ENCODE assay signal across 23 cellular contexts in genomic region chr14:24372701-24373416, GRCh38. TPM values are rescaled to one million over a fixed set of nuclear protein-coding genes. Genes with fewer than 3 reads are reported as not detected.
DNase-seq lines count a peak whose midpoint lies in the region; ATAC-seq and TF ChIP-seq lines count a peak whose summit lies in the region.
"Had no signal": no experiment of that assay in that cellular context is flagged by ENCODE, and none has a peak within 500 bp of the region (broad histone marks: within the 10 kb centered on the region; RNA-seq: fewer than 3 reads in every experiment).

No MANE protein-coding gene starts in this region.

- peaks cover 13 to 30% (median 22%) of the 10 kb centered on the region in 4 donors for H3K4me1 ChIP-seq in stomach

- TF ChIP-seq CTCF in glutamatergic neuron (IDR thresholded peaks at IDR 0.05; ENCODE audit: partially characterized antibody, unreplicated experiment) (no peak), stomach (IDR thresholded peaks at IDR 0.05) (no peak)

- TF ChIP-seq POLR2A in stomach (IDR thresholded peaks at IDR 0.05), result no peak

- DNase-seq in Right ventricle myocardium superior, result peak; percentile 68
- no peak for DNase-seq in cardiac septum (ENCODE audit: low spot score)
- peak; percentile 32 for DNase-seq in SK-MEL-5 (ENCODE audit: low read depth, low spot score)
- DNase-seq in glutamatergic neuron, result peak; percentile 31
- peak; percentile 7 for DNase-seq in stomach
- no peak for DNase-seq in GDM1 (lab: John Stamatoyannopoulos, UW)
- DNase-seq in activated naive CD4-positive, alpha-beta T cell treated with anti-CD3 and anti-CD28 coated beads for 36 hours, result no peak
- DNase-seq: activated CD4-positive, alpha-beta memory T cell treated with anti-CD3 and anti-CD28 coated beads, Interleukin-2, amount 10 ng/mL, durations not matched to agents 7 days and 5 days; amniotic stem cell; Calu3; erythroblast; MV-4-11; nucleus accumbens; PC-3; small intestine; stimulated activated naive CD4-positive, alpha-beta T cell had no signal

- no peak overlapping the region for H3K27ac ChIP-seq in stomach
- H3K27ac ChIP-seq: VCaP had no signal

- H3K4me3 ChIP-seq in stomach, result no peak overlapping the region
- H3K4me3 ChIP-seq: coronary artery, upper lobe of left lung had no signal

- peak overlapping the region; percentile 64 for H3K27ac Mint-ChIP-seq in glutamatergic neuron (ENCODE audit: unreplicated experiment)
- H3K27ac Mint-ChIP-seq in activated naive CD4-positive, alpha-beta T cell treated with anti-CD3 and anti-CD28 coated beads for 36 hours, result no peak overlapping the region
- H3K27ac Mint-ChIP-seq: activated CD4-positive, alpha-beta memory T cell treated with anti-CD3 and anti-CD28 coated beads, Interleukin-2, amount 10 ng/mL, durations not matched to agents 7 days and 5 days; activated T-helper 1 cell treated with anti-CD3 and anti-CD28 coated beads, Interleukin-12 subunit alpha, Interleukin-12 subunit beta, Interleukin-2, Interleukin-4 antibody, amounts not matched to agents 30 ng/mL and 10 ng/mL and 1 ng/mL, durations not matched to agents 14 hours and 24 hours and 36 hours; memory B cell had no signal

- peaks cover 0 to 56% (median 37%) of the 10 kb centered on the region in 4 donors for H3K36me3 ChIP-seq in stomach

- no peaks in the 10 kb centered on the region for H3K9me3 ChIP-seq in stomach
- H3K9me3 ChIP-seq: upper lobe of left lung had no signal

- no peak overlapping the region for H3K4me3 Mint-ChIP-seq in glutamatergic neuron (ENCODE audit: unreplicated experiment)
- no peak overlapping the region for H3K4me3 Mint-ChIP-seq in activated naive CD4-positive, alpha-beta T cell treated with anti-CD3 and anti-CD28 coated beads for 36 hours
- H3K4me3 Mint-ChIP-seq: activated CD4-positive, alpha-beta memory T cell treated with anti-CD3 and anti-CD28 coated beads, Interleukin-2, amount 10 ng/mL, durations not matched to agents 7 days and 5 days; activated T-helper 1 cell treated with anti-CD3 and anti-CD28 coated beads, Interleukin-12 subunit alpha, Interleukin-12 subunit beta, Interleukin-2, Interleukin-4 antibody, amounts not matched to agents 30 ng/mL and 10 ng/mL and 1 ng/mL, durations not matched to agents 14 hours and 24 hours and 36 hours; memory B cell had no signal

- no peak for TF ChIP-seq EP300 in stomach (IDR thresholded peaks at IDR 0.05)

- H3K27me3 ChIP-seq in stomach, result peaks cover 0 to 22% (median 0%) of the 10 kb centered on the region in 3 donors
- H3K27me3 ChIP-seq: upper lobe of left lung had no signal

- H3K27me3 Mint-ChIP-seq in glutamatergic neuron (ENCODE audit: unreplicated experiment), result peaks cover 5% of the 10 kb centered on the region
- H3K27me3 Mint-ChIP-seq in activated naive CD4-positive, alpha-beta T cell treated with anti-CD3 and anti-CD28 coated beads for 36 hours (ENCODE audit: low read depth), result peaks cover 11% of the 10 kb centered on the region

- peaks cover 13% of the 10 kb centered on the region for H3K4me1 Mint-ChIP-seq in glutamatergic neuron (ENCODE audit: low read depth, unreplicated experiment)
- H3K4me1 Mint-ChIP-seq in activated naive CD4-positive, alpha-beta T cell treated with anti-CD3 and anti-CD28 coated beads for 36 hours (ENCODE audit: low read depth), result peaks cover 9% of the 10 kb centered on the region

- CTCF ChIA-PET in activated naive CD4-positive, alpha-beta T cell treated with anti-CD3 and anti-CD28 coated beads for 36 hours (lab: Charles Lee), result interaction anchor here (0.7 to 2.3 kb wide), 4 partner anchors 39 to 59 kb away, joined by 3 to 9 read pairs (median 6); no protein-coding TSS in a partner anchor

- H3K36me3 Mint-ChIP-seq in glutamatergic neuron (ENCODE audit: unreplicated experiment), result no peaks in the 10 kb centered on the region
- H3K36me3 Mint-ChIP-seq in activated naive CD4-positive, alpha-beta T cell treated with anti-CD3 and anti-CD28 coated beads for 36 hours (ENCODE audit: low read depth), result no peaks in the 10 kb centered on the region
- H3K36me3 Mint-ChIP-seq: memory B cell had no signal

- WGBS in stomach, 5 donors, result 83 to 85% (median 83%) methylated on average over 11 to 12 of the region's 12 CpGs

- in situ Hi-C loops in SK-MEL-5 (cut with HindIII; ENCODE audit: low pct_unique_long_range_greater_than_20kb, low sequenced_read_pairs), result no loop called here

- peak; percentile 4 for ATAC-seq in Right ventricle myocardium superior (ENCODE audit: poor library complexity)
- ATAC-seq in HG03175 (IDR thresholded peaks at IDR 0.05; ENCODE audit: unreplicated experiment), result no peak
- ATAC-seq: PC-3 had no signal

- intact Hi-C loops in Right ventricle myocardium superior (cut with DNase I) (no loop called here), cardiac septum (cut with DNase I) (no loop called here), stomach (cut with DNase I; ENCODE audit: low total_unique reads) (no loop called here)
- intact Hi-C loops in activated naive CD4-positive, alpha-beta T cell treated with anti-CD3 and anti-CD28 coated beads for 36 hours (cut with micrococcal nuclease), result no loop called here

- H3K9me3 Mint-ChIP-seq in glutamatergic neuron (ENCODE audit: unreplicated experiment), result peaks cover 3% of the 10 kb centered on the region
- no peaks in the 10 kb centered on the region for H3K9me3 Mint-ChIP-seq in activated naive CD4-positive, alpha-beta T cell treated with anti-CD3 and anti-CD28 coated beads for 36 hours
- H3K9me3 Mint-ChIP-seq: activated CD4-positive, alpha-beta memory T cell treated with anti-CD3 and anti-CD28 coated beads, Interleukin-2, amount 10 ng/mL, durations not matched to agents 7 days and 5 days; activated T-helper 1 cell treated with anti-CD3 and anti-CD28 coated beads, Interleukin-12 subunit alpha, Interleukin-12 subunit beta, Interleukin-2, Interleukin-4 antibody, amounts not matched to agents 30 ng/mL and 10 ng/mL and 1 ng/mL, durations not matched to agents 14 hours and 24 hours and 36 hours; memory B cell had no signal

RNA-seq across cellular contexts. Expression of gene NFATC4, which starts 4.9 kb away (rescaled TPM):
- total RNA-seq in Right ventricle myocardium superior, result 25.6 TPM
- total RNA-seq in cardiac septum, result 13.3 TPM
- total RNA-seq in SK-MEL-5 (2014; rRNA removed; shearing (Covaris generic)), result 0.05 and 0.53 TPM in 2 replicates
- 0.10 TPM in 1 of 2 replicates, not detected in the other for polyA plus RNA-seq in SK-MEL-5 (2015; cell fraction: cytosol; rRNA removed)
- polyA plus RNA-seq in SK-MEL-5 (2015; cell fraction: nucleus; rRNA removed), result 1.5 and 4.5 TPM in 2 replicates
- 11.4 TPM for total RNA-seq in glutamatergic neuron (ENCODE audit: unreplicated experiment)
- 10 to 100 TPM; 20.1 to 64.8 (median 33.0) TPM for total RNA-seq in stomach
- polyA plus RNA-seq in stomach, result 100 to 1,000 TPM in 1 of 3 donors, 10 to 100 TPM in 2; 71.4 to 119 (median 99.0) TPM
- total RNA-seq in activated naive CD4-positive, alpha-beta T cell treated with anti-CD3 and anti-CD28 coated beads for 36 hours, result under 1 TPM in 1 of 2 experiments, not detected in 1; 0.15 TPM
- total RNA-seq: activated CD4-positive, alpha-beta memory T cell treated with anti-CD3 and anti-CD28 coated beads, Interleukin-2, amount 10 ng/mL, durations not matched to agents 7 days and 5 days; activated T-helper 1 cell treated with anti-CD3 and anti-CD28 coated beads, Interleukin-12 subunit alpha, Interleukin-12 subunit beta, Interleukin-2, Interleukin-4 antibody, amounts not matched to agents 30 ng/mL and 10 ng/mL and 1 ng/mL, durations not matched to agents 14 hours and 24 hours and 36 hours had no signal

RNA-seq across cellular contexts. Expression of gene NYNRIN, which starts 25.9 kb away (rescaled TPM):
- 8.8 TPM for total RNA-seq in Right ventricle myocardium superior
- total RNA-seq in cardiac septum, result 5.0 TPM
- 0.05 TPM in 1 of 2 replicates, not detected in the other for total RNA-seq in SK-MEL-5 (2014; rRNA removed; shearing (Covaris generic))
- not detected in 2 replicates for polyA plus RNA-seq in SK-MEL-5 (2015; cell fraction: cytosol; rRNA removed)
- polyA plus RNA-seq in SK-MEL-5 (2015; cell fraction: nucleus; rRNA removed), result not detected in 2 replicates
- total RNA-seq in glutamatergic neuron (ENCODE audit: unreplicated experiment), result 33.5 TPM
- total RNA-seq in stomach, result 10 to 100 TPM in 2 of 5 donors, 1 to 10 TPM in 3; 2.9 to 16.0 (median 8.1) TPM
- polyA plus RNA-seq in stomach, result 1 to 10 TPM; 2.3 to 3.3 (median 2.3) TPM
- under 1 TPM in 1 of 2 experiments, not detected in 1; 0.02 TPM for total RNA-seq in activated naive CD4-positive, alpha-beta T cell treated with anti-CD3 and anti-CD28 coated beads for 36 hours
- total RNA-seq: activated T-helper 1 cell treated with anti-CD3 and anti-CD28 coated beads, Interleukin-12 subunit alpha, Interleukin-12 subunit beta, Interleukin-2, Interleukin-4 antibody, amounts not matched to agents 30 ng/mL and 10 ng/mL and 1 ng/mL, durations not matched to agents 14 hours and 24 hours and 36 hours had no signal

RNA-seq across cellular contexts. Expression of gene RIPK3, which starts 33.1 kb away (rescaled TPM):
- 2.9 TPM for total RNA-seq in Right ventricle myocardium superior
- 3.5 TPM for total RNA-seq in cardiac septum
- total RNA-seq in SK-MEL-5 (2014; rRNA removed; shearing (Covaris generic)), result not detected in 2 replicates
- polyA plus RNA-seq in SK-MEL-5 (2015; cell fraction: cytosol; rRNA removed), result not detected in 2 replicates
- polyA plus RNA-seq in SK-MEL-5 (2015; cell fraction: nucleus; rRNA removed), result not detected in 2 replicates
- not detected for total RNA-seq in glutamatergic neuron (ENCODE audit: unreplicated experiment)
- 10 to 100 TPM in 4 of 5 donors, 1 to 10 TPM in 1; 6.4 to 42.6 (median 12.5) TPM for total RNA-seq in stomach
- 10 to 100 TPM; 12.7 to 18.3 (median 14.3) TPM for polyA plus RNA-seq in stomach
- 1 to 10 TPM; 5.9 to 7.6 TPM for total RNA-seq in activated naive CD4-positive, alpha-beta T cell treated with anti-CD3 and anti-CD28 coated beads for 36 hours
- total RNA-seq: NCI-H460, PC-3 had no signal

RNA-seq across cellular contexts. Expression of gene ADCY4, which starts 38.0 kb away (rescaled TPM):
- 20.6 TPM for total RNA-seq in Right ventricle myocardium superior
- 71.9 TPM for total RNA-seq in cardiac septum
- total RNA-seq in SK-MEL-5 (2014; rRNA removed; shearing (Covaris generic)), result not detected in 2 replicates
- polyA plus RNA-seq in SK-MEL-5 (2015; cell fraction: cytosol; rRNA removed), result not detected in 2 replicates
- not detected in 2 replicates for polyA plus RNA-seq in SK-MEL-5 (2015; cell fraction: nucleus; rRNA removed)
- total RNA-seq in glutamatergic neuron (ENCODE audit: unreplicated experiment), result not detected
- total RNA-seq in stomach, result 100 to 1,000 TPM in 1 of 5 donors, 10 to 100 TPM in 4; 18.2 to 118 (median 33.3) TPM
- polyA plus RNA-seq in stomach, result 10 to 100 TPM; 15.2 to 18.9 (median 18.8) TPM
- 1 to 10 TPM; 1.6 to 2.4 TPM for total RNA-seq in activated naive CD4-positive, alpha-beta T cell treated with anti-CD3 and anti-CD28 coated beads for 36 hours

RNA-seq across cellular contexts. Expression of gene CBLN3, which starts 56.6 kb away (rescaled TPM):
- 0.65 TPM for total RNA-seq in Right ventricle myocardium superior
- total RNA-seq in cardiac septum, result 1.2 TPM
- total RNA-seq in SK-MEL-5 (2014; rRNA removed; shearing (Covaris generic)), result 0.11 and 0.24 TPM in 2 replicates
- 0.15 and 0.38 TPM in 2 replicates for polyA plus RNA-seq in SK-MEL-5 (2015; cell fraction: cytosol; rRNA removed)
- 0.20 and 1.1 TPM in 2 replicates for polyA plus RNA-seq in SK-MEL-5 (2015; cell fraction: nucleus; rRNA removed)
- 0.51 TPM for total RNA-seq in glutamatergic neuron (ENCODE audit: unreplicated experiment)
- 1 to 10 TPM in 3 of 5 donors, not detected in 2; 2.0 to 4.2 (median 3.8) TPM for total RNA-seq in stomach
- polyA plus RNA-seq in stomach, result 1 to 10 TPM in 2 of 3 donors, under 1 TPM in 1; 0.81 to 2.1 (median 1.4) TPM
- 1 to 10 TPM; 7.7 to 8.6 TPM for total RNA-seq in activated naive CD4-positive, alpha-beta T cell treated with anti-CD3 and anti-CD28 coated beads for 36 hours

Comparison
In these comparisons a context has a peak if more than half of its experiments do, and no peak if none do; other contexts are left out.
1. DNase-seq: peak in Right ventricle myocardium superior (single experiment), SK-MEL-5 (single experiment), glutamatergic neuron (single experiment) and stomach (single experiment); none in cardiac septum (single experiment), GDM1 (single experiment) and activated naive CD4-positive, alpha-beta T cell treated with anti-CD3 and anti-CD28 coated beads for 36 hours (single experiment).